19 cellular contexts compared by ENCODE assay signal in genomic region chr17:49371178-49371834, GRCh38. TPM values are rescaled to one million over a fixed set of nuclear protein-coding genes. Genes with fewer than 3 reads are reported as not detected.
A peak's percentile ranks its signal among the peaks of the same experiment; 100 is the strongest.
DNase-seq lines count a peak whose midpoint lies in the region; ATAC-seq, FAIRE-seq and TF ChIP-seq lines count a peak whose summit lies in the region.
"Had no signal": no experiment of that assay in that cellular context is flagged by ENCODE, and none has a peak within 500 bp of the region (broad histone marks: within the 10 kb centered on the region; RNA-seq: fewer than 3 reads in every experiment).

No MANE protein-coding gene starts in this region.

- intact Hi-C loops in K562 (cut with micrococcal nuclease): no loop called here
- intact Hi-C loops in CD4-positive, alpha-beta T cell (cut with DNase I, micrococcal nuclease): no loop called here

- peak overlapping the region; percentile 17; the same call in 1 of the 2 replicates for H3K9ac ChIP-seq in ES-I3 (ENCODE audit: low read depth, low read length)
- no peak overlapping the region for H3K9ac ChIP-seq in K562 (ENCODE audit: insufficient read depth in 1 of 2, low read depth in 2 of 2, low read length in 2 of 2)

- no peak overlapping the region for H3K4me2 ChIP-seq in K562 (ENCODE audit: insufficient read depth, low read length)

- peak; percentile 98 for ATAC-seq in K562
- ATAC-seq in CD4-positive, alpha-beta T cell (ENCODE audit: poor library complexity): no peak
- no peak for ATAC-seq in HG03045 (IDR thresholded peaks at IDR 0.05; ENCODE audit: unreplicated experiment)
- ATAC-seq: activated T-cell treated with anti-CD3 and anti-CD28 coated beads, Interleukin-2, amount 50 U/mL, for 4 hours; right cardiac atrium had no signal

- CTCF ChIA-PET in K562 (lab: Yijun Ruan, JAX; ENCODE audit: low intra/inter-chr PET ratio): no interaction called here
- CTCF ChIA-PET in CD4-positive, alpha-beta T cell (lab: Charles Lee): interaction anchor here (0.6 to 3.1 kb wide), 3 partner anchors 37 to 191 kb away, joined by 3 to 13 read pairs (median 4); no protein-coding TSS in a partner anchor

- H3K9me3 ChIP-seq in ES-I3 (ENCODE audit: control insufficient read depth, insufficient read depth, low read length): no peaks in the 10 kb centered on the region
- no peaks in the 10 kb centered on the region for H3K9me3 ChIP-seq in K562 (replicated peaks; ENCODE audit: control insufficient read depth, insufficient read depth, low read depth, low read length)
- no peaks in the 10 kb centered on the region for H3K9me3 ChIP-seq in CD4-positive, alpha-beta T cell (ENCODE audit: control insufficient read depth, low read length)
- H3K9me3 ChIP-seq: thoracic aorta had no signal

- H3K9me1 ChIP-seq in K562 (ENCODE audit: control insufficient read depth, insufficient read depth, low read length): no peaks in the 10 kb centered on the region

- H4K20me1 ChIP-seq in K562 (replicated peaks; ENCODE audit: control insufficient read depth, insufficient read depth, low read length): no peaks in the 10 kb centered on the region

- H2AFZ ChIP-seq in K562 (ENCODE audit: low read depth, low read length): peak overlapping the region; percentile 32; the same call in 1 of the 2 replicates

- no peak for TF ChIP-seq RAD21 in K562 (CRISPR knock-in tag; conservative IDR thresholded peaks at IDR 0.05 in 1 of 2, IDR thresholded peaks at IDR 0.05 in 1 of 2)

- H3K79me2 ChIP-seq in K562 (ENCODE audit: control insufficient read depth, insufficient read depth, low read length): no peaks in the 10 kb centered on the region

- BruUV-seq in K562 (replicated peaks; lab: Mats Ljungman, UMichigan): no TSS peak

- no peak overlapping the region for H3K27ac Mint-ChIP-seq in CD4-positive, alpha-beta T cell
- H3K27ac Mint-ChIP-seq: activated naive CD8-positive, alpha-beta T cell treated with anti-CD3 and anti-CD28 coated beads for 36 hours; nephron had no signal

- WGBS in K562 (ENCODE audit: insufficient coverage, low coverage, missing lambda C conversion rate): 16% methylated on average over 8 of the region's 11 CpGs

- TF ChIP-seq EP300 in K562 (IDR thresholded peaks at IDR 0.05; ENCODE audit: low read length): no peak

- DNase-seq in NCI-H1105 (lab: John Stamatoyannopoulos, UW) (peak; percentile 54), K562 (ENCODE audit: extremely low read depth in 1 of 4, low spot score in 3 of 4) (peak; percentile 56 to 66 (median 59)), mesenteric fat pad (ENCODE audit: low spot score) (peak; percentile 41), anterior cingulate cortex (lab: John Stamatoyannopoulos, UW) (no peak)
- no peak for DNase-seq in CD4-positive, alpha-beta T cell
- DNase-seq in stimulated activated CD4-positive, alpha-beta T cell treated with anti-CD3 and anti-CD28 coated beads, Interleukin-15, amount 100 ng/mL, for 24 hours: no peak
- DNase-seq: activated CD4-positive, alpha-beta T cell treated with anti-CD3 and anti-CD28 coated beads, Interleukin-2, amount 50 U/mL, for 4 hours; activated naive CD8-positive, alpha-beta T cell treated with anti-CD3 and anti-CD28 coated beads for 36 hours; activated T-cell treated with anti-CD3 and anti-CD28 coated beads, Interleukin-2, amount 50 U/mL, for 4 hours; AML-193; hypothalamus; NCI-H226; right cardiac atrium; stimulated activated CD4-positive, alpha-beta T cell treated with anti-CD3 and anti-CD28 coated beads, Interleukin-1b, Interleukin-23, amount 100 ng/mL, for 48 hours had no signal

- no peaks in the 10 kb centered on the region for H3K9me3 Mint-ChIP-seq in CD4-positive, alpha-beta T cell
- H3K9me3 Mint-ChIP-seq: activated naive CD8-positive, alpha-beta T cell treated with anti-CD3 and anti-CD28 coated beads for 36 hours; activated T-cell treated with anti-CD3 and anti-CD28 coated beads, Interleukin-2, amount 50 U/mL, for 4 hours; nephron had no signal

- POLR2A ChIA-PET in K562 (lab: Yijun Ruan, JAX): interaction anchor here (0.6 to 2.3 kb wide), 5 partner anchors 10 to 75 kb away, joined by 3 to 9 read pairs (median 4); partner anchors contain the start of gene ZNF652
- POLR2A ChIA-PET in CD4-positive, alpha-beta T cell (lab: Charles Lee): interaction anchor here (0.8 kb wide), 1 partner anchor 29 kb away, joined by 3 read pairs; no protein-coding TSS in a partner anchor

- H3K36me3 ChIP-seq in ES-I3 (ENCODE audit: insufficient read depth, low read length) (no peaks in the 10 kb centered on the region), K562 (ENCODE audit: control insufficient read depth, insufficient read depth, low read length) (no peaks in the 10 kb centered on the region)
- H3K36me3 ChIP-seq: thoracic aorta had no signal

- H3K4me3 Mint-ChIP-seq in CD4-positive, alpha-beta T cell: no peak overlapping the region
- H3K4me3 Mint-ChIP-seq: activated naive CD8-positive, alpha-beta T cell treated with anti-CD3 and anti-CD28 coated beads for 36 hours; activated T-cell treated with anti-CD3 and anti-CD28 coated beads, Interleukin-2, amount 50 U/mL, for 4 hours; nephron had no signal

- H3K27me3 Mint-ChIP-seq in CD4-positive, alpha-beta T cell: no peaks in the 10 kb centered on the region
- H3K27me3 Mint-ChIP-seq: activated naive CD8-positive, alpha-beta T cell treated with anti-CD3 and anti-CD28 coated beads for 36 hours had no signal

- FAIRE-seq in K562 (lab: Jason Lieb, UNC): peak; percentile 61

- H3K4me1 ChIP-seq in ES-I3 (ENCODE audit: insufficient read depth, low read length) (peaks cover 21% of the 10 kb centered on the region), K562 (replicated peaks in 1 of 2; ENCODE audit: control insufficient read depth in 2 of 2, insufficient read depth in 2 of 2, low read length in 2 of 2) (peaks cover 0 to 3% of the 10 kb centered on the region in 2 experiments; a peak in 2 of 5 replicates)

- H3K4me1 Mint-ChIP-seq in CD4-positive, alpha-beta T cell (ENCODE audit: low read depth): peaks cover 4% of the 10 kb centered on the region
- H3K4me1 Mint-ChIP-seq: nephron had no signal

- in situ Hi-C loops in K562 (cut with MboI): no loop called here

- no peak overlapping the region for H3K4me3 ChIP-seq in K562
- H3K4me3 ChIP-seq: lung, thoracic aorta had no signal

- H3K27ac ChIP-seq in K562 (ENCODE audit: extremely low read depth, low read depth, low read length): no peak overlapping the region
- no peak overlapping the region for H3K27ac ChIP-seq in CD4-positive, alpha-beta T cell (ENCODE audit: low read depth, low read length)
- H3K27ac ChIP-seq: thoracic aorta had no signal

- no peak for TF ChIP-seq CTCF in K562 (IDR thresholded peaks at IDR 0.05 in 2 of 3, conservative IDR thresholded peaks at IDR 0.05 in 1 of 3; ENCODE audit: insufficient read depth in 2 of 3, low read depth in 1 of 3, low read length in 3 of 3)
- TF ChIP-seq CTCF in CD4-positive, alpha-beta T cell (IDR thresholded peaks at IDR 0.05): no peak

- no peaks in the 10 kb centered on the region for H3K27me3 ChIP-seq in K562 (ENCODE audit: control insufficient read depth in 2 of 2, insufficient read depth in 2 of 2, low read length in 2 of 2)
- H3K27me3 ChIP-seq in CD4-positive, alpha-beta T cell (ENCODE audit: control insufficient read depth, insufficient read depth, low read length): no peaks in the 10 kb centered on the region

- H3K36me3 Mint-ChIP-seq in CD4-positive, alpha-beta T cell (ENCODE audit: low read depth): no peaks in the 10 kb centered on the region
- H3K36me3 Mint-ChIP-seq: activated naive CD8-positive, alpha-beta T cell treated with anti-CD3 and anti-CD28 coated beads for 36 hours had no signal

- no peak for TF ChIP-seq POLR2A in K562 (conservative IDR thresholded peaks at IDR 0.05)

TF ChIP-seq in K562, 482 proteins besides CTCF, POLR2A, EP300 and RAD21:
- TF ChIP-seq EGR1 (conservative IDR thresholded peaks at IDR 0.05): peak; percentile 89
- TF ChIP-seq NCOA4 (IDR thresholded peaks at IDR 0.05; ENCODE audit: partially characterized antibody): no peak

RNA-seq across cellular contexts. Expression of gene ZNF652, which starts 9.3 kb away (rescaled TPM):
- 8.2 and 25.2 TPM in 2 replicates for total RNA-seq in K562 (2011; cell fraction: chromatin; rRNA removed; ENCODE audit: low replicate concordance)
- 5.3 and 8.6 TPM in 2 replicates for total RNA-seq in K562 (2011; cell fraction: nucleolus; rRNA removed)
- 14.1 and 23.3 TPM in 2 replicates for total RNA-seq in K562 (2011; cell fraction: nucleoplasm; rRNA removed)
- total RNA-seq in K562 (2014; rRNA removed) (6.9 and 9.7 TPM in 2 replicates), K562 (2014; rRNA removed; fragmentation: Illumina TruSeq; extraction: Trizol) (13.0 and 13.1 TPM in 2 replicates), K562 (2015; rRNA removed; fragmentation: Illumina TruSeq; extraction: Trizol) (15.5 and 15.8 TPM in 2 replicates), K562 (2021) (12.9 and 15.2 TPM in 2 replicates), mesenteric fat pad (41.8 TPM)
- polyA plus RNA-seq in K562 (2011; rRNA removed) (8.6 and 13.3 TPM in 2 replicates), K562 (2014; fragmentation: Illumina TruSeq; extraction: Trizol) (4.8 and 5.2 TPM in 2 replicates), K562 (2014; fragmentation: Nextera tagmentation; extraction: Ambion mirVana) (1 to 10 TPM; 6.1 to 7.8 TPM), K562 (2014; rRNA removed) (4.7 and 5.1 TPM in 2 replicates)
- polyA plus RNA-seq in K562 (2011; cell fraction: cytosol; rRNA removed): 3.4 and 8.5 TPM in 2 replicates
- polyA plus RNA-seq in K562 (2011; cell fraction: nucleus; rRNA removed): 6.3 and 11.5 TPM in 2 replicates
- polyA plus RNA-seq in K562 (2012): 3.9 and 4.3 TPM in 2 replicates
- 33.6 and 48.2 TPM in 2 replicates for polyA minus RNA-seq in K562 (2011; rRNA and poly(A)+ RNA removed)
- 17.8 and 20.3 TPM in 2 replicates for polyA minus RNA-seq in K562 (2011; cell fraction: cytosol; rRNA and poly(A)+ RNA removed)
- 4.7 and 12.3 TPM in 2 replicates for polyA minus RNA-seq in K562 (2011; cell fraction: nucleus; rRNA and poly(A)+ RNA removed)
- 10 to 100 TPM; 33.7 to 34.9 TPM for total RNA-seq in CD4-positive, alpha-beta T cell

RNA-seq across cellular contexts. Expression of gene PHB1, which starts 43.4 kb away (rescaled TPM):
- 85.2 and 139 TPM in 2 replicates for total RNA-seq in K562 (2011; cell fraction: chromatin; rRNA removed; ENCODE audit: low replicate concordance)
- 115 and 129 TPM in 2 replicates for total RNA-seq in K562 (2011; cell fraction: nucleolus; rRNA removed)
- 138 and 143 TPM in 2 replicates for total RNA-seq in K562 (2011; cell fraction: nucleoplasm; rRNA removed)
- total RNA-seq in K562 (2014; rRNA removed) (252 and 320 TPM in 2 replicates), K562 (2014; rRNA removed; fragmentation: Illumina TruSeq; extraction: Trizol) (307 and 349 TPM in 2 replicates), K562 (2015; rRNA removed; fragmentation: Illumina TruSeq; extraction: Trizol) (259 and 265 TPM in 2 replicates), K562 (2021) (447 and 460 TPM in 2 replicates), mesenteric fat pad (158 TPM)
- polyA plus RNA-seq in K562 (2011; rRNA removed) (818 and 879 TPM in 2 replicates), K562 (2014; fragmentation: Illumina TruSeq; extraction: Trizol) (486 and 570 TPM in 2 replicates), K562 (2014; fragmentation: Nextera tagmentation; extraction: Ambion mirVana) (100 to 1,000 TPM; 191 to 412 TPM), K562 (2014; rRNA removed) (322 and 377 TPM in 2 replicates)
- 709 and 767 TPM in 2 replicates for polyA plus RNA-seq in K562 (2011; cell fraction: cytosol; rRNA removed)
- polyA plus RNA-seq in K562 (2011; cell fraction: nucleus; rRNA removed): 244 and 297 TPM in 2 replicates
- 257 and 546 TPM in 2 replicates for polyA plus RNA-seq in K562 (2012)
- 533 and 763 TPM in 2 replicates for polyA minus RNA-seq in K562 (2011; rRNA and poly(A)+ RNA removed)
- polyA minus RNA-seq in K562 (2011; cell fraction: cytosol; rRNA and poly(A)+ RNA removed): 146 and 192 TPM in 2 replicates
- 40.4 and 68.0 TPM in 2 replicates for polyA minus RNA-seq in K562 (2011; cell fraction: nucleus; rRNA and poly(A)+ RNA removed)
- 10 to 100 TPM; 24.2 to 31.6 TPM for total RNA-seq in CD4-positive, alpha-beta T cell

Comparison
In these comparisons a context has a peak if more than half of its experiments do, and no peak if none do; other contexts are left out.
1. DNase-seq: peak in NCI-H1105 (single experiment), K562 (4 of 4) and mesenteric fat pad (single experiment); none in CD4-positive, alpha-beta T cell (0 of 10), anterior cingulate cortex (0 of 58) and stimulated activated CD4-positive, alpha-beta T cell treated with anti-CD3 and anti-CD28 coated beads, Interleukin-15, amount 100 ng/mL, for 24 hours (single experiment).